ENCODE assay signal across 21 cellular contexts in the genomic region with DNA sequence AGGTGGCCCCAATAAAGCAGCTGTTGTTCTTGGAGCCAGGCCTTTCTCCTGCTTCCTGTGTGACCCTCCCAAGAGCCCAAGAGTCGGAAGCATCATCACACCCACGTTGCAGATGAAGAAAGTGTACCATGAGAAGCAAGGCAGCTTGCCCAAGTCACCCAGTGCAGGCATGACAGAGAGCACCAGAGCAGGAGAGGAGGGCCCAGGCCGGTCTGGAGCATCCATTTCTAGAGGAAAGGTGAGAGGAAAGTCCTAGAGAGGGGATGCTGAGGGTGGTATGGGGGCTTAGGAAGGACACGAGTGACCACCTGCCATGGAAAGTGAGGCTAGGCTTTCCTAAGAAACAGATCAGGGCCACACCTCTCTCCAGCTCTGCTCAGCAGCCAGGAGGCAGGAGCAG. TPM values are rescaled to one million over a fixed set of nuclear protein-coding genes. Genes with fewer than 3 reads are reported as not detected.
DNase-seq lines count a peak whose midpoint lies in the region; ATAC-seq and TF ChIP-seq lines count a peak whose summit lies in the region.
"Had no signal": no experiment of that assay in that cellular context is flagged by ENCODE, and none has a peak within 500 bp of the region (broad histone marks: within the 10 kb centered on the region; RNA-seq: fewer than 3 reads in every experiment).

No MANE protein-coding gene starts in this region.

- H3K9me3 Mint-ChIP-seq in activated CD4-positive, alpha-beta T cell treated with anti-CD3 and anti-CD28 coated beads, Interleukin-2, amount 10 ng/mL, durations not matched to agents 24 days and 14 days, result no peaks in the 10 kb centered on the region

- H3K36me3 Mint-ChIP-seq in activated CD4-positive, alpha-beta T cell treated with anti-CD3 and anti-CD28 coated beads, Interleukin-2, amount 10 ng/mL, durations not matched to agents 24 days and 14 days (ENCODE audit: low read depth), result no peaks in the 10 kb centered on the region
- H3K36me3 Mint-ChIP-seq: CD4-positive, CD25-positive, alpha-beta regulatory T cell had no signal

- no peaks in the 10 kb centered on the region for H3K27me3 ChIP-seq in dorsolateral prefrontal cortex
- H3K27me3 ChIP-seq in layer of hippocampus (ENCODE audit: control insufficient read depth, insufficient read depth, low read length), result no peaks in the 10 kb centered on the region

- no peaks in the 10 kb centered on the region for H3K4me1 Mint-ChIP-seq in activated CD4-positive, alpha-beta T cell treated with anti-CD3 and anti-CD28 coated beads, Interleukin-2, amount 10 ng/mL, durations not matched to agents 24 days and 14 days
- H3K4me1 Mint-ChIP-seq: CD4-positive, CD25-positive, alpha-beta regulatory T cell had no signal

- peak; percentile 35 for DNase-seq in activated CD4-positive, alpha-beta T cell treated with anti-CD3 and anti-CD28 coated beads, Interleukin-2, amount 10 ng/mL, durations not matched to agents 24 days and 14 days
- no peak for DNase-seq in activated CD4-positive, alpha-beta T cell treated with anti-CD3 and anti-CD28 coated beads for 1 hour
- DNase-seq in dorsolateral prefrontal cortex (no peak), AG08396 (ENCODE audit: low spot score) (no peak)
- DNase-seq: CD4-positive, CD25-positive, alpha-beta regulatory T cell; COR-L47; GOT3; NCI-H1105 treated with DMSO at 0.1 percent for 48 hours; NCI-H1694; NCI-H2081 treated with DMSO at 0.1 percent for 48 hours; NCI-H510A; NCI-H748 treated with DMSO at 0.1 percent for 48 hours; NK-92 treated with Interleukin-12 subunit alpha and Interleukin-12 subunit beta, amount 100 ng/mL, for 24 hours had no signal

- peak overlapping the region; percentile 29 to 98 (median 92) for H3K27ac ChIP-seq in dorsolateral prefrontal cortex
- peak overlapping the region; percentile 93 for H3K27ac ChIP-seq in layer of hippocampus (ENCODE audit: low read depth, low read length)
- H3K27ac ChIP-seq in temporal lobe (ENCODE audit: low read depth, low read length), result peak overlapping the region; percentile 95
- H3K27ac ChIP-seq: 22Rv1 had no signal

- H3K4me3 ChIP-seq in dorsolateral prefrontal cortex, result no peak overlapping the region
- H3K4me3 ChIP-seq: K562 had no signal

- TF ChIP-seq CTCF in dorsolateral prefrontal cortex (IDR thresholded peaks at IDR 0.05 in 54 of 56, conservative IDR thresholded peaks at IDR 0.05 in 2 of 56; ENCODE audit: low read depth in 1 of 56, partially characterized antibody in 56 of 56), result peak in 1 of 56 donors; percentile 7

- no peak for ATAC-seq in GM19023 (IDR thresholded peaks at IDR 0.05; ENCODE audit: unreplicated experiment)
- no peak for ATAC-seq in GM18511 (IDR thresholded peaks at IDR 0.05; ENCODE audit: unreplicated experiment)
- ATAC-seq: HCT116, K562, Right ventricle myocardium inferior had no signal

- H3K27ac Mint-ChIP-seq in activated CD4-positive, alpha-beta T cell treated with anti-CD3 and anti-CD28 coated beads, Interleukin-2, amount 10 ng/mL, durations not matched to agents 24 days and 14 days, result no peak overlapping the region

- intact Hi-C loops in activated CD4-positive, alpha-beta T cell treated with anti-CD3 and anti-CD28 coated beads, Interleukin-2, amount 10 ng/mL, durations not matched to agents 24 days and 14 days (cut with micrococcal nuclease), result no loop called here
- intact Hi-C loops in dorsolateral prefrontal cortex (cut with DNase I), result loop anchor here (2.0 to 5.0 kb wide), 2 partner anchors 15 to 36 kb away; no protein-coding TSS in a partner anchor

- H3K27me3 Mint-ChIP-seq in activated CD4-positive, alpha-beta T cell treated with anti-CD3 and anti-CD28 coated beads, Interleukin-2, amount 10 ng/mL, durations not matched to agents 24 days and 14 days, result peaks cover 5% of the 10 kb centered on the region
- H3K27me3 Mint-ChIP-seq: CD4-positive, CD25-positive, alpha-beta regulatory T cell had no signal

- no peak overlapping the region for H3K4me3 Mint-ChIP-seq in activated CD4-positive, alpha-beta T cell treated with anti-CD3 and anti-CD28 coated beads, Interleukin-2, amount 10 ng/mL, durations not matched to agents 24 days and 14 days
- H3K4me3 Mint-ChIP-seq: CD4-positive, CD25-positive, alpha-beta regulatory T cell had no signal

RNA-seq across cellular contexts. Expression of a gene that starts 47.0 kb away (rescaled TPM):
- 12.4 and 13.7 TPM in 2 replicates for total RNA-seq in activated CD4-positive, alpha-beta T cell treated with anti-CD3 and anti-CD28 coated beads, Interleukin-2, amount 10 ng/mL, durations not matched to agents 24 days and 14 days
- total RNA-seq in dorsolateral prefrontal cortex, result 100 to 1,000 TPM in 36 of 120 experiments, 10 to 100 TPM in 84; 43.1 to 244 (median 83.2) TPM
- total RNA-seq in temporal lobe, result 17.9 TPM
